10 cellular contexts compared by ENCODE assay signal in the genomic region with DNA sequence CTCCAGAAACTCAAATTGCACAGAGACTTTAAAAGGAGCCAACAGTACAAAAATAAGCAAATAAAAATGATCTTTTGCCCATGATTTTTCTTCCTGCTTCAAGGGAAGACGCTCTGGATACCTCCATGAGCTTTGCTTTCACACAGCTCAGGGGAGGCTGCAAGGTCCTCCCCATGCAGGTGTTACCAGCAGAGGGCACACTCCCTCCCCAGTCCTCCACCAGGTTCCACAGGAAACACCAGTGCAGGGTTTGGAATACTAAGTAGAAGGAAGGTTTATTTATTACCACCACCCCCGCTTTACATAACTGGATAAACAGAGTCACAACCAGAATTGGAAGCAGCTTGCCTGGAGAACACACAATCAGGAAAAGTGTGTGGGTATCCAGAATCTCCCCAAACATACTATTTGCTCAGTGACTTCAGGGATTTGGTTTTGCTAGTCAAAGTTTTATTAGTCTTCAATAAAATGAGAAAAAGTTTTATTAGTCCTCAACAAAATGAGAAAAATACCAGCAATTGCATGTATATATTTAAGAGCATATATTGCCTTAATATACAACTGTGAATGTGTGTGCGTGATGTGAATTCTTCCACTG. TPM values are rescaled to one million over a fixed set of nuclear protein-coding genes. Genes with fewer than 3 reads are reported as not detected.
DNase-seq lines count a peak whose midpoint lies in the region; ATAC-seq, FAIRE-seq and TF ChIP-seq lines count a peak whose summit lies in the region.
"Had no signal": no experiment of that assay in that cellular context is flagged by ENCODE, and none has a peak within 500 bp of the region (broad histone marks: within the 10 kb centered on the region; RNA-seq: fewer than 3 reads in every experiment).

No MANE protein-coding gene starts in this region.

- peaks cover 5% of the 10 kb centered on the region for H3K27me3 ChIP-seq in bronchial epithelial cell (ENCODE audit: control insufficient read depth, insufficient read depth, low read length)

- H3K27me3 Mint-ChIP-seq in nephron (ENCODE audit: low read depth) = peaks cover 12% of the 10 kb centered on the region

- no peaks in the 10 kb centered on the region for H3K36me3 ChIP-seq in bronchial epithelial cell (ENCODE audit: control insufficient read depth, insufficient read depth, low read length)

- no peak overlapping the region for H3K4me3 ChIP-seq in bronchial epithelial cell (ENCODE audit: low read depth, low read length)

- in situ Hi-C loops in KBM-7 (cut with MboI; ENCODE audit: low pct_unique_long_range_greater_than_20kb, low sequenced_read_pairs) = no loop called here

- H3K9me3 Mint-ChIP-seq in nephron = no peaks in the 10 kb centered on the region

- TF ChIP-seq CTCF in bronchial epithelial cell (IDR thresholded peaks at IDR 0.05; ENCODE audit: insufficient read depth, low read length, severe bottlenecking) (peak; percentile 52), nephron (IDR thresholded peaks at IDR 0.05; ENCODE audit: unreplicated experiment in 3 of 3) (peak in 2 of 3 experiments; percentile 14 to 21)

- no peaks in the 10 kb centered on the region for H3K36me3 Mint-ChIP-seq in nephron (ENCODE audit: low read depth)

- no peak overlapping the region for H3K27ac Mint-ChIP-seq in nephron

- DNase-seq in NCI-H1417 (lab: John Stamatoyannopoulos, UW) (peak in 2 of 3 experiments; percentile 8 to 32), NCI-H1417 treated with DMSO at 0.1 percent for 48 hours (lab: John Stamatoyannopoulos, UW) (no peak), KBM-7 (peak; percentile 21), bronchial epithelial cell (ENCODE audit: low read depth) (peak; percentile 11), putamen (ENCODE audit: low spot score) (no peak), NCI-H2171 (lab: John Stamatoyannopoulos, UW) (no peak)
- DNase-seq: effector CD8-positive, alpha-beta T cell had no signal

- peaks cover 12% of the 10 kb centered on the region for H3K4me1 Mint-ChIP-seq in nephron

- no peak for FAIRE-seq in bronchial epithelial cell (lab: Jason Lieb, UNC)

- no peak overlapping the region for H3K4me3 Mint-ChIP-seq in nephron

- ATAC-seq in GM19351 (IDR thresholded peaks at IDR 0.05; ENCODE audit: unreplicated experiment) = no peak

RNA-seq across cellular contexts. Expression of a gene that starts 37.3 kb away (rescaled TPM):
- not detected in 2 replicates for total RNA-seq in bronchial epithelial cell
- total RNA-seq: myocyte had no signal

Comparison
In these comparisons a context has a peak if more than half of its experiments do, and no peak if none do; other contexts are left out.
1. DNase-seq: peak in NCI-H1417 (2 of 3), KBM-7 (single experiment) and bronchial epithelial cell (single experiment); none in NCI-H1417 treated with DMSO at 0.1 percent for 48 hours (single experiment), putamen (single experiment) and NCI-H2171 (single experiment).